ENCODE assay signal across 8 cellular contexts in genomic region chr10:31770307-31770902, GRCh38.
A peak's percentile ranks its signal among the peaks of the same experiment; 100 is the strongest.
DNase-seq lines count a peak whose midpoint lies in the region; ATAC-seq and TF ChIP-seq lines count a peak whose summit lies in the region.

No MANE protein-coding gene starts in this region.

- H3K27ac ChIP-seq in 22Rv1 (no peak overlapping the region), HL-60 (replicated peaks) (no peak overlapping the region), upper lobe of left lung (no peak overlapping the region)

- TF ChIP-seq POLR2A in upper lobe of left lung (IDR thresholded peaks at IDR 0.05), result no peak

- H3K36me3 ChIP-seq in upper lobe of left lung, result no peaks in the 10 kb centered on the region

- no peak overlapping the region for H3K4me3 ChIP-seq in HL-60 (replicated peaks; ENCODE audit: insufficient read depth, low read length)
- H3K4me3 ChIP-seq in upper lobe of left lung, result no peak overlapping the region

- H3K27ac Mint-ChIP-seq in natural killer cell, result no peak overlapping the region

- peaks cover 0 to 3% (median 0%) of the 10 kb centered on the region in 4 donors for H3K4me1 ChIP-seq in upper lobe of left lung

- no peaks in the 10 kb centered on the region for H3K27me3 Mint-ChIP-seq in natural killer cell (ENCODE audit: low read depth in 2 of 2)

- no peak for TF ChIP-seq EP300 in upper lobe of left lung (IDR thresholded peaks at IDR 0.05)

- WGBS in upper lobe of left lung, 2 donors, result 50 to 57% methylated on average over 8 of the region's 8 CpGs

- DNase-seq in HL-60 (ENCODE audit: low read depth in 1 of 2, low spot score in 1 of 2) (peak; percentile 32 to 41), dermis microvascular lymphatic vessel endothelial cell (ENCODE audit: low read depth in 2 of 2) (peak; percentile 45 to 71), natural killer cell (peak; percentile 37), upper lobe of left lung (peak in 1 of 2 donors; percentile 47)
- DNase-seq in activated CD4-positive, alpha-beta T cell treated with anti-CD3 and anti-CD28 coated beads for 1 hour, result peak; percentile 47

- no peak overlapping the region for H3K4me3 Mint-ChIP-seq in natural killer cell

- TF ChIP-seq CTCF in 22Rv1 (IDR thresholded peaks at IDR 0.05) (peak; percentile 90), HL-60 (IDR thresholded peaks at IDR 0.05; ENCODE audit: insufficient read depth, low read length) (peak; percentile 84), natural killer cell (IDR thresholded peaks at IDR 0.05) (peak; percentile 84), upper lobe of left lung (IDR thresholded peaks at IDR 0.05) (peak; percentile 62 to 79 (median 71))

- ATAC-seq in GM18502 (IDR thresholded peaks at IDR 0.05; ENCODE audit: poor library complexity, unreplicated experiment) (peak; percentile 71), natural killer cell (peak; percentile 77 to 96 (median 87)), upper lobe of left lung (ENCODE audit: low FRiP score in 2 of 2) (peak in 1 of 2 donors; percentile 67), HG03135 (IDR thresholded peaks at IDR 0.05; ENCODE audit: unreplicated experiment) (no peak)

- H3K9me3 Mint-ChIP-seq in natural killer cell, result no peaks in the 10 kb centered on the region

- H3K4me1 Mint-ChIP-seq in natural killer cell, result no peaks in the 10 kb centered on the region

- no peaks in the 10 kb centered on the region for H3K9me3 ChIP-seq in upper lobe of left lung

- intact Hi-C loops in natural killer cell (cut with micrococcal nuclease), result loop anchor here (1.0 kb wide), 2 partner anchors 987 to 1043 kb away; no protein-coding TSS in a partner anchor

- H3K36me3 Mint-ChIP-seq in natural killer cell, result no peaks in the 10 kb centered on the region

- H3K27me3 ChIP-seq in HL-60 (ENCODE audit: insufficient read depth, poor library complexity, severe bottlenecking), result no peaks in the 10 kb centered on the region
- H3K27me3 ChIP-seq in upper lobe of left lung, result no peaks in the 10 kb centered on the region
